ENCODE assay signal across 14 cellular contexts in the genomic region with DNA sequence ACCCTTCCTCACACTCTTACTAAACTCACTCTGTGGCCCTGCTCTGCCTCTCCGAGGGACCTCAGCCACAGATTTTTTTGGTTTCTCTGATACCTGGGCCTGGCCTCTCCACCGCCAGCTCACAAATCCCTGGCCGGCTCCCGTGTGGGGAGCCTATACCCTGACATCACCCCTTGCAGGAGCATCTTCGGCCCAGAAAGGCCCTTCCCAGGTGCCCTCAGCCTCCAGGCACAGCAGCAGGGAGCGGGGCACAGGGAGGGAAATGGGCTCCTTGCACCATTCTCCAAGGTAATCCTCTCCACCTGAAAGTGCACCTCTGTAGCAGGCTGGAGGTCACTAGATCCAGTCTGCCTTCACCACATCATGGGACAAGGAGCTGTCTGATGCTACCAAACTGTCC. TPM values are rescaled to one million over a fixed set of nuclear protein-coding genes. Genes with fewer than 3 reads are reported as not detected.
DNase-seq lines count a peak whose midpoint lies in the region; ATAC-seq and TF ChIP-seq lines count a peak whose summit lies in the region.
"Had no signal": no experiment of that assay in that cellular context is flagged by ENCODE, and none has a peak within 500 bp of the region (broad histone marks: within the 10 kb centered on the region; RNA-seq: fewer than 3 reads in every experiment).

No MANE protein-coding gene starts in this region.

- H3K27ac ChIP-seq in mammary epithelial cell (ENCODE audit: insufficient read depth, low read depth, low read length), result no peak overlapping the region
- H3K27ac ChIP-seq: GM23248 had no signal

- H3K4me1 ChIP-seq in mammary epithelial cell (ENCODE audit: insufficient read depth, low read length) (no peaks in the 10 kb centered on the region), BE2C (no peaks in the 10 kb centered on the region)

- intact Hi-C loops in MCF 10A (cut with micrococcal nuclease) (no loop called here), mammary epithelial cell (cut with micrococcal nuclease) (no loop called here), sciatic nerve (cut with DNase I) (no loop called here)

- CTCF ChIA-PET in MCF 10A (lab: Yijun Ruan, JAX) (no interaction called here), mammary epithelial cell (lab: Charles Lee; ENCODE audit: low non-redundant PET) (interaction anchor here (0.5 kb wide), 1 partner anchor 43 kb away, joined by 4 read pairs; a partner anchor contains a TSS)

- peaks cover 7% of the 10 kb centered on the region for H3K36me3 Mint-ChIP-seq in MCF 10A (ENCODE audit: insufficient read depth, unreplicated experiment)
- no peaks in the 10 kb centered on the region for H3K36me3 Mint-ChIP-seq in stimulated activated naive B cell treated with anti-CD40 and anti-IgM and Interleukin-4, amounts not matched to agents 10 μg/mL and 1 μg/mL and 100 μg/mL, for 72 hours

- no peaks in the 10 kb centered on the region for H3K9me3 ChIP-seq in mammary epithelial cell (replicated peaks; ENCODE audit: insufficient read depth, low read length)
- H3K9me3 ChIP-seq in BE2C, result no peaks in the 10 kb centered on the region

- DNase-seq in MCF 10A (ENCODE audit: unreplicated experiment), result no peak
- DNase-seq in mammary epithelial cell, result no peak
- peak; percentile 21 for DNase-seq in left lobe of liver (ENCODE audit: low spot score)
- DNase-seq in sciatic nerve (ENCODE audit: low spot score), result peak; percentile 21
- DNase-seq in BE2C, result no peak
- no peak for DNase-seq in stimulated activated naive B cell treated with anti-CD40 and anti-IgM and Interleukin-4, amounts not matched to agents 10 μg/mL and 1 μg/mL and 100 μg/mL, for 72 hours
- DNase-seq in NCI-H1105 treated with DMSO at 0.1 percent for 48 hours (lab: John Stamatoyannopoulos, UW), result no peak
- DNase-seq: ACHN; C1 segment of cervical spinal cord; Calu3; CD4-positive, alpha-beta T cell; DMS79; GM23248 had no signal

- peaks cover under 1% of the 10 kb centered on the region for H3K9me3 Mint-ChIP-seq in MCF 10A (ENCODE audit: unreplicated experiment)
- peaks cover 7% of the 10 kb centered on the region in 2 donors for H3K9me3 Mint-ChIP-seq in stimulated activated naive B cell treated with anti-CD40 and anti-IgM and Interleukin-4, amounts not matched to agents 10 μg/mL and 1 μg/mL and 100 μg/mL, for 72 hours
- H3K9me3 Mint-ChIP-seq: CD4-positive, alpha-beta T cell had no signal

- dilution Hi-C loops in mammary epithelial cell (cut with HindIII; ENCODE audit: low sequenced_read_pairs), result no loop called here

- no peak overlapping the region for H2AFZ ChIP-seq in mammary epithelial cell (ENCODE audit: low read depth, low read length)
- H2AFZ ChIP-seq: GM23248 had no signal

- H3K4me2 ChIP-seq in mammary epithelial cell (ENCODE audit: insufficient read depth, low read depth, low read length), result no peak overlapping the region

- H3K27ac Mint-ChIP-seq in MCF 10A (ENCODE audit: low read depth, unreplicated experiment), result peak overlapping the region; percentile 16
- H3K27ac Mint-ChIP-seq in stimulated activated naive B cell treated with anti-CD40 and anti-IgM and Interleukin-4, amounts not matched to agents 10 μg/mL and 1 μg/mL and 100 μg/mL, for 72 hours, result no peak overlapping the region
- H3K27ac Mint-ChIP-seq: CD4-positive, alpha-beta T cell had no signal

- H3K79me2 ChIP-seq in mammary epithelial cell (ENCODE audit: insufficient read depth, low read length), result no peaks in the 10 kb centered on the region

- in situ Hi-C loops in mammary epithelial cell (cut with MboI; ENCODE audit: low sequenced_read_pairs in 2 of 2), result no loop called here

- H3K4me3 Mint-ChIP-seq in MCF 10A (ENCODE audit: unreplicated experiment), result no peak overlapping the region
- H3K4me3 Mint-ChIP-seq in stimulated activated naive B cell treated with anti-CD40 and anti-IgM and Interleukin-4, amounts not matched to agents 10 μg/mL and 1 μg/mL and 100 μg/mL, for 72 hours, result no peak overlapping the region
- H3K4me3 Mint-ChIP-seq: CD4-positive, alpha-beta T cell had no signal

- TF ChIP-seq CTCF in MCF 10A (IDR thresholded peaks at IDR 0.05; ENCODE audit: unreplicated experiment) (no peak), mammary epithelial cell (conservative IDR thresholded peaks at IDR 0.05 in 1 of 2, IDR thresholded peaks at IDR 0.05 in 1 of 2; ENCODE audit: extremely low read depth in 1 of 2, insufficient read depth in 1 of 2, low read depth in 1 of 2, low read length in 2 of 2) (no peak), BE2C (IDR thresholded peaks at IDR 0.05; ENCODE audit: low read depth, low read length) (no peak)

- no peak overlapping the region for H3K9ac ChIP-seq in mammary epithelial cell (ENCODE audit: insufficient read depth, low read length)
- H3K9ac ChIP-seq: GM23248 had no signal

- WGBS in mammary epithelial cell (ENCODE audit: low coverage, missing lambda C conversion rate), result 92% methylated on average over 6 of the region's 6 CpGs

- BruUV-seq in MCF 10A (replicated peaks; lab: Mats Ljungman, UMichigan), result no TSS peak
- BruUV-seq in mammary epithelial cell (replicated peaks; lab: Mats Ljungman, UMichigan), result no TSS peak

- ATAC-seq in left lobe of liver (no peak), sciatic nerve (no peak)
- no peak for ATAC-seq in stimulated activated naive B cell treated with anti-CD40 and anti-IgM and Interleukin-4, amounts not matched to agents 10 μg/mL and 1 μg/mL and 100 μg/mL, for 72 hours (replicated peaks)
- ATAC-seq: GM12878 had no signal

- H3K36me3 ChIP-seq in mammary epithelial cell (ENCODE audit: insufficient read depth, low read length) (no peaks in the 10 kb centered on the region), BE2C (no peaks in the 10 kb centered on the region)

- no peaks in the 10 kb centered on the region for H3K27me3 Mint-ChIP-seq in MCF 10A (ENCODE audit: insufficient read depth, unreplicated experiment)
- H3K27me3 Mint-ChIP-seq in stimulated activated naive B cell treated with anti-CD40 and anti-IgM and Interleukin-4, amounts not matched to agents 10 μg/mL and 1 μg/mL and 100 μg/mL, for 72 hours, result peaks cover 6 to 23% of the 10 kb centered on the region in 2 donors
- H3K27me3 Mint-ChIP-seq: CD4-positive, alpha-beta T cell had no signal

- H3K27me3 ChIP-seq in mammary epithelial cell (ENCODE audit: insufficient read depth, low read length), result no peaks in the 10 kb centered on the region
- H3K27me3 ChIP-seq in BE2C, result no peaks in the 10 kb centered on the region

- no peaks in the 10 kb centered on the region for H3K4me1 Mint-ChIP-seq in MCF 10A (ENCODE audit: insufficient read depth, unreplicated experiment)
- H3K4me1 Mint-ChIP-seq in stimulated activated naive B cell treated with anti-CD40 and anti-IgM and Interleukin-4, amounts not matched to agents 10 μg/mL and 1 μg/mL and 100 μg/mL, for 72 hours, result no peaks in the 10 kb centered on the region

- no peak overlapping the region for H3K4me3 ChIP-seq in mammary epithelial cell (replicated peaks in 1 of 3; ENCODE audit: insufficient read depth in 1 of 3, low read depth in 2 of 3, low read length in 3 of 3)
- no peak overlapping the region for H3K4me3 ChIP-seq in BE2C (ENCODE audit: low read depth, low read length)
- H3K4me3 ChIP-seq: GM12878, GM23248 had no signal

- no peaks in the 10 kb centered on the region for H4K20me1 ChIP-seq in mammary epithelial cell (ENCODE audit: insufficient read depth, low read length)

- POLR2A ChIA-PET in MCF 10A (lab: Yijun Ruan, JAX), result interaction anchor here (1.1 kb wide), 1 partner anchor 19 kb away, joined by 4 read pairs; no protein-coding TSS in a partner anchor

RNA-seq across cellular contexts. Expression of a gene that starts 43.2 kb away (rescaled TPM):
- total RNA-seq in MCF 10A (2022) (12.9 and 13.0 TPM in 2 replicates), mammary epithelial cell (1 to 10 TPM; 4.5 to 8.5 TPM), left lobe of liver (0.30 TPM), sciatic nerve (12.4 TPM)
- 4.7 TPM for polyA plus RNA-seq in mammary epithelial cell
- polyA minus RNA-seq in mammary epithelial cell, result 27.0 TPM
- polyA plus RNA-seq in BE2C (2012; ENCODE audit: insufficient read depth, insufficient read length, low read depth), result not detected
- total RNA-seq: GM23248 had no signal
- polyA plus RNA-seq: GM23248 had no signal

Comparison
In these comparisons a context has a peak if more than half of its experiments do, and no peak if none do; other contexts are left out.
1. DNase-seq: peak in left lobe of liver (single experiment) and sciatic nerve (single experiment); none in MCF 10A (single experiment), mammary epithelial cell (single experiment), BE2C (single experiment), stimulated activated naive B cell treated with anti-CD40 and anti-IgM and Interleukin-4, amounts not matched to agents 10 μg/mL and 1 μg/mL and 100 μg/mL, for 72 hours (single experiment) and NCI-H1105 treated with DMSO at 0.1 percent for 48 hours (single experiment).